Comparison of ENCODE assay signal across 24 cellular contexts in the genomic region with DNA sequence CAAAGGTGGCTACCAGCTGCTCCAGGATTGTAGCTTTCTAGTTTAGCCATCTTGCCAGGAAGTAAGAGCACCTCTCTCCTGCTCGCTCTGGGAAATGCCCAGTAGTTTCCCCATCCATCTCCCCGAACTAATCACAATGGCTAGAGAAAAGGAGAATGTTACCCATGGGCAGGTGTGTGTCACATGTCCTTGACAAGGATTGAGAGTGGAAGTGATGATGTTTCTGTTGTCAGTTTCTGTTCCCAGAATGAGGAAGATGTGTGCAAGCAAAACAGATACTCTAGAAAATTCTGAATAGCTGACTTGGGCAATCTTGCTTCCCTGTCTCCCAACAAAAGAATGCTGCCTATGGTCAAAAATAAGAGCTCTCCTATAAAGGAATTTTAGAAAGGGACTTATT.
A peak's percentile ranks its signal among the peaks of the same experiment; 100 is the strongest.
DNase-seq lines count a peak whose midpoint lies in the region; ATAC-seq, FAIRE-seq and TF ChIP-seq lines count a peak whose summit lies in the region.
"Had no signal": no experiment of that assay in that cellular context is flagged by ENCODE, and none has a peak within 500 bp of the region (broad histone marks: within the 10 kb centered on the region; RNA-seq: fewer than 3 reads in every experiment).

No MANE protein-coding gene starts in this region.

- H3K36me3 ChIP-seq in kidney (ENCODE audit: control insufficient read depth in 1 of 2, insufficient read depth in 2 of 2, low read length in 2 of 2) = no peaks in the 10 kb centered on the region
- H3K36me3 ChIP-seq: BE2C, right lobe of liver had no signal

- intact Hi-C loops in activated CD4-positive, alpha-beta T cell treated with anti-CD3 and anti-CD28 coated beads, Interleukin-2, amount 10 ng/mL, durations not matched to agents 24 days and 14 days (cut with micrococcal nuclease) = no loop called here
- intact Hi-C loops in activated B cell treated with CpG ODN at 0.5 μM for 24 hours (cut with micrococcal nuclease) = no loop called here
- intact Hi-C loops in kidney (cut with DNase I) = no loop called here

- CTCF ChIA-PET in activated CD4-positive, alpha-beta T cell treated with anti-CD3 and anti-CD28 coated beads, Interleukin-2, amount 10 ng/mL, durations not matched to agents 7 days and 5 days (lab: Charles Lee) = no interaction called here
- CTCF ChIA-PET in activated B cell treated with CpG ODN at 0.5 μM for 24 hours (lab: Charles Lee) = no interaction called here

- ATAC-seq in HG02610 (IDR thresholded peaks at IDR 0.05; ENCODE audit: unreplicated experiment) (peak; percentile 75), activated B cell treated with CpG ODN at 0.5 μM for 24 hours (ENCODE audit: low read depth) (peak; percentile 50)
- ATAC-seq: GM23338, left ventricle myocardium superior had no signal

- no peaks in the 10 kb centered on the region for H3K4me1 ChIP-seq in kidney (ENCODE audit: control insufficient read depth in 1 of 2, insufficient read depth in 1 of 2, low read depth in 1 of 2, low read length in 2 of 2)
- H3K4me1 ChIP-seq: BE2C, parathyroid adenoma had no signal

- POLR2A ChIA-PET in activated CD4-positive, alpha-beta T cell treated with anti-CD3 and anti-CD28 coated beads, Interleukin-2, amount 10 ng/mL, durations not matched to agents 7 days and 5 days (lab: Charles Lee) = no interaction called here
- POLR2A ChIA-PET in activated B cell treated with CpG ODN at 0.5 μM for 24 hours (lab: Charles Lee) = interaction anchor here (0.7 to 0.8 kb wide), 2 partner anchors 17 to 1749 kb away, joined by 3 read pairs; partner anchors contain the start of gene SLU7

- no peak overlapping the region for H3K27ac ChIP-seq in kidney (ENCODE audit: low read depth in 2 of 2, low read length in 2 of 2)
- H3K27ac ChIP-seq: epithelial cell of prostate, KMS-11, parathyroid adenoma, right lobe of liver, VCaP had no signal

- no peaks in the 10 kb centered on the region for H3K4me1 Mint-ChIP-seq in activated CD4-positive, alpha-beta T cell treated with anti-CD3 and anti-CD28 coated beads, Interleukin-2, amount 10 ng/mL, durations not matched to agents 24 days and 14 days
- H3K4me1 Mint-ChIP-seq in activated CD4-positive, alpha-beta T cell treated with anti-CD3 and anti-CD28 coated beads, Interleukin-2, amount 10 ng/mL, durations not matched to agents 7 days and 5 days = no peaks in the 10 kb centered on the region
- H3K4me1 Mint-ChIP-seq in activated B cell treated with CpG ODN at 0.5 μM for 24 hours = peaks cover 19% of the 10 kb centered on the region
- H3K4me1 Mint-ChIP-seq: activated naive CD8-positive, alpha-beta T cell treated with anti-CD3 and anti-CD28 coated beads for 36 hours; GM23338; nephron progenitor cell had no signal

- no peak overlapping the region for H3K4me3 Mint-ChIP-seq in activated CD4-positive, alpha-beta T cell treated with anti-CD3 and anti-CD28 coated beads, Interleukin-2, amount 10 ng/mL, durations not matched to agents 24 days and 14 days
- no peak overlapping the region for H3K4me3 Mint-ChIP-seq in activated CD4-positive, alpha-beta T cell treated with anti-CD3 and anti-CD28 coated beads, Interleukin-2, amount 10 ng/mL, durations not matched to agents 7 days and 5 days
- no peak overlapping the region for H3K4me3 Mint-ChIP-seq in activated B cell treated with CpG ODN at 0.5 μM for 24 hours
- H3K4me3 Mint-ChIP-seq: activated naive CD8-positive, alpha-beta T cell treated with anti-CD3 and anti-CD28 coated beads for 36 hours; GM23338; nephron progenitor cell; T-helper 1 cell treated with Interleukin-12 subunit alpha and Interleukin-12 subunit beta and Interleukin-4 antibody, amounts not matched to agents 30 μg/mL and 1 μg/mL, for 36 hours had no signal

- H3K27ac Mint-ChIP-seq in activated CD4-positive, alpha-beta T cell treated with anti-CD3 and anti-CD28 coated beads, Interleukin-2, amount 10 ng/mL, durations not matched to agents 24 days and 14 days = no peak overlapping the region
- no peak overlapping the region for H3K27ac Mint-ChIP-seq in activated CD4-positive, alpha-beta T cell treated with anti-CD3 and anti-CD28 coated beads, Interleukin-2, amount 10 ng/mL, durations not matched to agents 7 days and 5 days
- peak overlapping the region; percentile 84 for H3K27ac Mint-ChIP-seq in activated B cell treated with CpG ODN at 0.5 μM for 24 hours
- H3K27ac Mint-ChIP-seq: activated naive CD8-positive, alpha-beta T cell treated with anti-CD3 and anti-CD28 coated beads for 36 hours; GM23338; nephron progenitor cell; T-helper 1 cell treated with Interleukin-12 subunit alpha and Interleukin-12 subunit beta and Interleukin-4 antibody, amounts not matched to agents 30 μg/mL and 1 μg/mL, for 36 hours had no signal

- no peak for FAIRE-seq in kidney (lab: Jason Lieb, UNC)
- FAIRE-seq: HTR-8/SVneo had no signal

- no peak overlapping the region for H3K9ac ChIP-seq in kidney (ENCODE audit: low read length in 2 of 2)
- H3K9ac ChIP-seq: KMS-11, parathyroid adenoma had no signal

- peaks cover 3% of the 10 kb centered on the region for H3K9me3 Mint-ChIP-seq in activated CD4-positive, alpha-beta T cell treated with anti-CD3 and anti-CD28 coated beads, Interleukin-2, amount 10 ng/mL, durations not matched to agents 24 days and 14 days
- peaks cover 3% of the 10 kb centered on the region for H3K9me3 Mint-ChIP-seq in activated CD4-positive, alpha-beta T cell treated with anti-CD3 and anti-CD28 coated beads, Interleukin-2, amount 10 ng/mL, durations not matched to agents 7 days and 5 days
- H3K9me3 Mint-ChIP-seq in activated B cell treated with CpG ODN at 0.5 μM for 24 hours = peaks cover 16% of the 10 kb centered on the region
- H3K9me3 Mint-ChIP-seq: GM23338; T-helper 1 cell treated with Interleukin-12 subunit alpha and Interleukin-12 subunit beta and Interleukin-4 antibody, amounts not matched to agents 30 μg/mL and 1 μg/mL, for 36 hours had no signal

- no peak overlapping the region for H3K4me3 ChIP-seq in kidney (ENCODE audit: low read length in 2 of 2)
- H3K4me3 ChIP-seq: GM23338, right lobe of liver had no signal

- H3K36me3 Mint-ChIP-seq in activated CD4-positive, alpha-beta T cell treated with anti-CD3 and anti-CD28 coated beads, Interleukin-2, amount 10 ng/mL, durations not matched to agents 24 days and 14 days (ENCODE audit: low read depth) = no peaks in the 10 kb centered on the region
- no peaks in the 10 kb centered on the region for H3K36me3 Mint-ChIP-seq in activated CD4-positive, alpha-beta T cell treated with anti-CD3 and anti-CD28 coated beads, Interleukin-2, amount 10 ng/mL, durations not matched to agents 7 days and 5 days (ENCODE audit: low read depth)
- no peaks in the 10 kb centered on the region for H3K36me3 Mint-ChIP-seq in activated B cell treated with CpG ODN at 0.5 μM for 24 hours (ENCODE audit: low read depth)
- H3K36me3 Mint-ChIP-seq: activated naive CD8-positive, alpha-beta T cell treated with anti-CD3 and anti-CD28 coated beads for 36 hours had no signal

- peak; percentile 17 for DNase-seq in activated CD4-positive, alpha-beta T cell treated with anti-CD3 and anti-CD28 coated beads, Interleukin-2, amount 10 ng/mL, durations not matched to agents 24 days and 14 days
- no peak for DNase-seq in activated CD4-positive, alpha-beta T cell treated with anti-CD3 and anti-CD28 coated beads, Interleukin-2, amount 10 ng/mL, durations not matched to agents 7 days and 5 days
- DNase-seq in activated B cell treated with CpG ODN at 0.5 μM for 24 hours (no peak), superior temporal gyrus (ENCODE audit: extremely low spot score) (peak; percentile 25), foreskin melanocyte (no peak), kidney (no peak), dermis blood vessel endothelial cell (no peak)
- DNase-seq: activated naive CD8-positive, alpha-beta T cell treated with anti-CD3 and anti-CD28 coated beads for 36 hours; BE2C; cerebellar nuclear complex; left ventricle myocardium superior; NCI-H2029 treated with DMSO at 0.1 percent for 48 hours; NCI-H446; nephron progenitor cell; right lobe of liver; stimulated activated CD8-positive, alpha-beta memory T cell treated with anti-CD3 and anti-CD28 coated beads, Interleukin-4, amount 100 ng/mL, for 48 hours had no signal

- no peaks in the 10 kb centered on the region for H3K9me3 ChIP-seq in kidney (ENCODE audit: control insufficient read depth in 1 of 2, low read length in 2 of 2)
- H3K9me3 ChIP-seq: BE2C, right lobe of liver had no signal

- peaks cover 2% of the 10 kb centered on the region for H3K27me3 Mint-ChIP-seq in activated CD4-positive, alpha-beta T cell treated with anti-CD3 and anti-CD28 coated beads, Interleukin-2, amount 10 ng/mL, durations not matched to agents 24 days and 14 days
- no peaks in the 10 kb centered on the region for H3K27me3 Mint-ChIP-seq in activated CD4-positive, alpha-beta T cell treated with anti-CD3 and anti-CD28 coated beads, Interleukin-2, amount 10 ng/mL, durations not matched to agents 7 days and 5 days
- H3K27me3 Mint-ChIP-seq in activated B cell treated with CpG ODN at 0.5 μM for 24 hours = no peaks in the 10 kb centered on the region
- H3K27me3 Mint-ChIP-seq: activated naive CD8-positive, alpha-beta T cell treated with anti-CD3 and anti-CD28 coated beads for 36 hours had no signal

- TF ChIP-seq CTCF in activated B cell treated with CpG ODN at 0.5 μM for 24 hours (IDR thresholded peaks at IDR 0.05) (no peak), kidney (IDR thresholded peaks at IDR 0.05; ENCODE audit: borderline replicate concordance, extremely low read depth, insufficient read depth) (no peak)

Comparison
In these comparisons a context has a peak if more than half of its experiments do, and no peak if none do; other contexts are left out.
1. DNase-seq: peak in activated CD4-positive, alpha-beta T cell treated with anti-CD3 and anti-CD28 coated beads, Interleukin-2, amount 10 ng/mL, durations not matched to agents 24 days and 14 days (single experiment) and superior temporal gyrus (single experiment); none in activated CD4-positive, alpha-beta T cell treated with anti-CD3 and anti-CD28 coated beads, Interleukin-2, amount 10 ng/mL, durations not matched to agents 7 days and 5 days (single experiment), activated B cell treated with CpG ODN at 0.5 μM for 24 hours (single experiment), foreskin melanocyte (single experiment), kidney (single experiment) and dermis blood vessel endothelial cell (single experiment).